ENCODE assay signal across 8 cellular contexts in the genomic region with DNA sequence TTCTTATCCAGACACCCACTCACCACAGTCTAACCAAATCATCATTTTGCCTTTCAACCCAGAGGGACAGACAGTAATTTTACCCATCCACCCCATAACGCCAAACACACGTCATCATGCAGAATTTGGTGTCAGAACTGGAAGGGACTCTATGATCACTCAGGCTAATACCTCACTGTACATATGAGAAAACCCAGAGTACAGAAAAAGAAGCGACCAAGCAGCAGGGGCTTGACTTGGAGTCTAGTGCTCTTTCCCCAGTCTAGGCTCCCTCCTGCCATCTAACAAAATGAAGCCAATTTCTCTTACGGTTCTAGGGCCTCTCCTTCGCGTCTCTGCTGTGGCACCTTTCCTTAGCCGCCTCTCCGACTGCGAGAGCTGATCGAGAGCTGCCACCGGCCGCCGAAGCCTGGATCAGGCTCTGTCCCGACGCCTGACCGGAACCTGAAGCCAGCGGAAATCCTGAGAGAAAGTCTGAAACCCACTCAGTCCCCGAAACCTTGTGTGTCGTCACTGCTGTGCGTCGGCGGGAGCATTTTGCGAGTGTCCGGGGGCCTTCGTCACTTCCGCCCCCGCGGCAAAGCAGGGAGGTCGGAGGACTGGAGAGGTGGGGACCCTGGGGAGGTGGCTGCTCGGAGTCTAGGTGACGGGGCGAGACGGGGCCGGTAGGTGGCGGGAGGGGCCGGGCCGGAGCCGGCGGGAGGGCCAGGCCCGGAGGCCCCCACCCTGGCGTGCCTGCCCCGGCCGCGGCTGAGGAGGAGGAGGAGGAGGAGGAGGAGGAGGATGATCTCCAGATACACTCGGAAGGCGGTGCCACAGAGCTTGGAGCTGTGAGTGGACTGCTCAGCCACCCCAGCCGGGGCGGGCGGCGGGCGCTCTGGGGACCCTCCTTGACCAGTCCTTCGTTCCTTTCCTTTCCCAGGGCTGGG. TPM values are rescaled to one million over a fixed set of nuclear protein-coding genes. Genes with fewer than 3 reads are reported as not detected.
DNase-seq lines count a peak whose midpoint lies in the region; ATAC-seq, FAIRE-seq and TF ChIP-seq lines count a peak whose summit lies in the region.

A gene (minus strand): TSS at position 452 of the 929 bp plus-strand sequence. CDS start 4,071 bp downstream, outside the sequence.
A gene (plus strand): TSS at position 563 of the 929 bp plus-strand sequence. CDS start 221 bp downstream, at position 784.

- H3K27ac ChIP-seq in heart right ventricle: peak within 1 kb of the TSS; percentile 87 to 98 (median 94)
- peak within 1 kb of the TSS; percentile 88 to 97 (median 94) for H3K27ac ChIP-seq in upper lobe of left lung

- FAIRE-seq in GM12891 (lab: Jason Lieb, UNC): peak; percentile 98

- intact Hi-C loops in T-helper 1 cell treated with Interleukin-12 subunit alpha and Interleukin-12 subunit beta and Interleukin-4 antibody, amounts not matched to agents 30 ng/mL and 1 ng/mL, for 36 hours (cut with micrococcal nuclease): loop anchor here (1.0 to 10.0 kb wide), 15 partner anchors 9 to 951 kb away; a partner anchor contains a TSS
- intact Hi-C loops in heart right ventricle (cut with DNase I): loop anchor here in 2 of 10 donors (10.0 kb wide), 2 partner anchors 73 to 803 kb away; a partner anchor contains a TSS
- intact Hi-C loops in posterior cingulate gyrus (cut with DNase I): loop anchor here (5.0 to 10.0 kb wide), 2 partner anchors 79 to 803 kb away; a partner anchor contains a TSS

- H3K36me3 ChIP-seq in heart right ventricle: peaks cover 0 to 28% (median 6%) of the 10 kb centered on the region in 9 donors
- H3K36me3 ChIP-seq in upper lobe of left lung: peaks cover 0 to 16% (median 5%) of the 10 kb centered on the region in 4 donors

- 0 to 1% methylated on average over 50 to 52 of the region's 52 CpGs for WGBS in heart right ventricle, 2 donors
- 0% methylated on average over 15 to 50 of the region's 52 CpGs for WGBS in upper lobe of left lung, 2 donors

- TF ChIP-seq POLR2A in GM12891 (IDR thresholded peaks at IDR 0.05; ENCODE audit: low read depth, low read length) (peak; percentile 87), upper lobe of left lung (IDR thresholded peaks at IDR 0.05) (peak; percentile 78 to 97 (median 94))

- peak in 3 of 9 donors; percentile 25 to 39 (median 36) for TF ChIP-seq CTCF in heart right ventricle (IDR thresholded peaks at IDR 0.05)
- TF ChIP-seq CTCF in upper lobe of left lung (IDR thresholded peaks at IDR 0.05): peak in 5 of 6 experiments; percentile 27 to 65 (median 44)

- H3K4me1 ChIP-seq in heart right ventricle (peaks cover 0 to 53% (median 44%) of the 10 kb centered on the region in 9 donors), upper lobe of left lung (peaks cover 22 to 38% (median 28%) of the 10 kb centered on the region in 4 donors)

- DNase-seq in GM12891 (ENCODE audit: insufficient read length, low spot score) (peak; percentile 78), NCI-H146 treated with DMSO at 0.1 percent for 48 hours (lab: John Stamatoyannopoulos, UW; ENCODE audit: unreplicated experiment) (peak; percentile 87), amniotic epithelial cell (ENCODE audit: low read depth) (peak; percentile 93), heart right ventricle (peak; percentile 92 to 96), posterior cingulate gyrus (peak; percentile 87 to 99 (median 94)), upper lobe of left lung (peak; percentile 94 to 96)

- H3K27me3 ChIP-seq in heart right ventricle (no peaks in the 10 kb centered on the region), upper lobe of left lung (no peaks in the 10 kb centered on the region)

- ATAC-seq in HG02840 (IDR thresholded peaks at IDR 0.05; ENCODE audit: low FRiP score, unreplicated experiment): peak; percentile 94
- ATAC-seq in heart right ventricle: peak; percentile 97 to 99 (median 99)
- ATAC-seq in upper lobe of left lung (ENCODE audit: low FRiP score in 2 of 2): peak; percentile 96 to 99

- H3K9me3 ChIP-seq in heart right ventricle (no peaks in the 10 kb centered on the region), upper lobe of left lung (no peaks in the 10 kb centered on the region)

- H3K4me3 ChIP-seq in heart right ventricle (peak within 1 kb of the TSS; percentile 71 to 95 (median 86)), upper lobe of left lung (peak within 1 kb of the TSS; percentile 71 to 81 (median 77))

- peak in 1 of 4 donors; percentile 83 for TF ChIP-seq EP300 in upper lobe of left lung (IDR thresholded peaks at IDR 0.05)

TF ChIP-seq in GM12891, 5 proteins besides CTCF, POLR2A, EP300 and RAD21:
- TF ChIP-seq POU2F2 (IDR thresholded peaks at IDR 0.05; ENCODE audit: low read depth, low read length) (peak; percentile 67), TAF1 (IDR thresholded peaks at IDR 0.05; ENCODE audit: low read depth, low read length) (peak; percentile 81), POLR2AphosphoS5 (IDR thresholded peaks at IDR 0.05; ENCODE audit: low read depth, low read length) (peak; percentile 91), SPI1 (IDR thresholded peaks at IDR 0.05; ENCODE audit: low read depth, low read length) (0 out of 2 replicates have a peak, but pooled peaks have one; percentile 38), PAX5 (IDR thresholded peaks at IDR 0.05; ENCODE audit: insufficient read depth, low read length, severe bottlenecking) (no peak)

RNA-seq across cellular contexts. Expression of the first gene that starts in this region (rescaled TPM):
- polyA plus RNA-seq in GM12891 (2012; ENCODE audit: low read depth, missing spikeins): 27.2 TPM
- total RNA-seq in T-helper 1 cell treated with Interleukin-12 subunit alpha and Interleukin-12 subunit beta and Interleukin-4 antibody, amounts not matched to agents 30 ng/mL and 1 ng/mL, for 36 hours: 34.5 and 35.0 TPM in 2 replicates
- total RNA-seq in heart right ventricle (10 to 100 TPM; 14.0 to 22.9 (median 19.0) TPM), upper lobe of left lung (10 to 100 TPM; 19.2 to 43.0 (median 24.8) TPM)
- 1 to 10 TPM; 5.8 to 7.0 TPM for polyA plus RNA-seq in heart right ventricle

RNA-seq across cellular contexts. Expression of the second gene that starts in this region (rescaled TPM):
- polyA plus RNA-seq in GM12891 (2012; ENCODE audit: low read depth, missing spikeins): 8.9 TPM
- total RNA-seq in T-helper 1 cell treated with Interleukin-12 subunit alpha and Interleukin-12 subunit beta and Interleukin-4 antibody, amounts not matched to agents 30 ng/mL and 1 ng/mL, for 36 hours: 12.4 and 14.7 TPM in 2 replicates
- total RNA-seq in heart right ventricle (10 to 100 TPM; 12.2 to 19.7 (median 16.7) TPM), upper lobe of left lung (10 to 100 TPM; 11.4 to 38.8 (median 18.7) TPM)
- 10 to 100 TPM in 1 of 2 donors, 1 to 10 TPM in 1; 8.0 to 27.0 TPM for polyA plus RNA-seq in heart right ventricle

Comparison
In these comparisons a context has a peak if more than half of its experiments do, and no peak if none do; other contexts are left out.
1. Peak in every context shown above with its lines: DNase-seq, ATAC-seq, H3K4me3 ChIP-seq and H3K27ac ChIP-seq.